15 cellular contexts compared by ENCODE assay signal in genomic region chr1:226409392-226409791, GRCh38.
"Had no signal": no experiment of that assay in that cellular context is flagged by ENCODE, and none has a peak within 500 bp of the region (broad histone marks: within the 10 kb centered on the region; RNA-seq: fewer than 3 reads in every experiment).

No MANE protein-coding gene starts in this region.

- H3K36me3 ChIP-seq: esophagus muscularis mucosa, gastrocnemius medialis, left ventricle myocardium inferior, lower lobe of right lung, neutrophil, right atrium auricular region had no signal

- DNase-seq: effector memory CD4-positive, alpha-beta T cell; gastrocnemius medialis; islet precursor cell; left ventricle myocardium inferior; lower lobe of right lung; midbrain; nephron progenitor cell; small intestine; stimulated activated CD4-positive, alpha-beta T cell treated with anti-CD3 and anti-CD28 coated beads, Interleukin-12 subunit alpha, Interleukin-12 subunit beta, amount 100 ng/mL, for 4 hours; stimulated activated naive CD4-positive, alpha-beta T cell had no signal

- H3K9me3 ChIP-seq: esophagus muscularis mucosa, gastrocnemius medialis, left ventricle myocardium inferior, lower lobe of right lung, neutrophil, right atrium auricular region had no signal

- ATAC-seq: gastrocnemius medialis, lower lobe of right lung had no signal

- H3K27me3 ChIP-seq: esophagus muscularis mucosa, gastrocnemius medialis, right atrium auricular region had no signal

- H3K36me3 Mint-ChIP-seq: memory B cell had no signal

- FAIRE-seq: small intestine had no signal

- H3K27ac Mint-ChIP-seq: nephron progenitor cell had no signal

- H3K27me3 Mint-ChIP-seq: memory B cell had no signal

- H3K27ac ChIP-seq: epithelial cell of prostate, neutrophil, right atrium auricular region had no signal

- H3K9me3 Mint-ChIP-seq: memory B cell, nephron progenitor cell had no signal

- H3K4me3 ChIP-seq: esophagus muscularis mucosa, gastrocnemius medialis, left ventricle myocardium inferior, lower lobe of right lung, right atrium auricular region had no signal
